In the genomic region with DNA sequence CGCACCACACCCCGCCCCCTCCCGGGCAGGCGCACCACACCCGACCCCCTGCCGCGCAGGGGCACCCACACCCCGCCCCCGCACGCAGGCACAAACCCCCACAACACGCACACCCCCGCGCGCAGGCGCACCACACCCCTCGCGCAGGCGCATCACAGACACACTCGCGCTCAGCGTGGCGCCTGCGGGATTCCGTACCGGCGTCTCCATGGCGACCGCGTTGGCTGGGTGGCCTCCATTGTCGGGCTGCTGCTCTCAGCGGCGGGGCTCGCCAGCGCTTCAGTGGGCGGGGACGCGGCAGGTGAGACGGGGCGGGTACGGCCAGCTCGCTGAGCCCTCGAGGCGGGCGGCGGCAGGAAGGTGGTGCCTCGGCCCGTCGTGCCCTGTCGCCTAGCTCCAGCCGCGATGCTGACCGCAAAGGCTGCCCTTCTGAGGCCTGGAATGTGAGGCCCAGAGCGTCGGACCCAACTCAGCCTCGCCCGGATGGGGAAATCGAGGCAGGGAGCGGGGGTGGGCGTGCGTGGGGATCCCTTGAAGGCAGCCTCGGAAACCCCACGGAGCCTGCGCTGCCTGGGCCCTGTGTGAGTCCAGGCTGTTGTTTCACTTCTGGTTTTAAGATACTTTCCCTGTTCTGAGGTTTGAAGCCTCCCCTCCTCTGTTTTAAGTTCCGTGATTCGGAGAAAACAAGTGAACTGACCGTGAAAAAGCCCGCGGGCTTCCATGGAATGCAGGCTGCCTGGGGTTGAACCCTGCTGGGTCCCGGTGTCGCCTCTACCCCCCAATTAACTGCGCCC, we compare ENCODE assay signal across 8 cellular contexts. TPM values are rescaled to one million over a fixed set of nuclear protein-coding genes. Genes with fewer than 3 reads are reported as not detected.
DNase-seq lines count a peak whose midpoint lies in the region; ATAC-seq, FAIRE-seq and TF ChIP-seq lines count a peak whose summit lies in the region.

Gene LRRC27, plus strand, starts transcription at position 238 of the 794 bp plus-strand sequence. CDS start 1,332 bp downstream, outside the sequence.

- peak within 1 kb of the TSS; percentile 91 for H3K4me3 ChIP-seq in adipocyte (ENCODE audit: low read length)
- peak within 1 kb of the TSS; percentile 90 for H3K4me3 ChIP-seq in trophoblast cell (ENCODE audit: low read depth, low read length)
- peak within 1 kb of the TSS; percentile 67 to 91 (median 80) for H3K4me3 ChIP-seq in tibial nerve

- H3K36me3 ChIP-seq in adipocyte (ENCODE audit: control insufficient read depth, insufficient read depth, low read length, severe bottlenecking) (peaks cover 8% of the 10 kb centered on the region), trophoblast cell (ENCODE audit: control insufficient read depth in 1 of 2, insufficient read depth in 2 of 2, low read length in 2 of 2) (peaks cover 0 to 3% of the 10 kb centered on the region in 2 experiments), tibial nerve (peaks cover 0 to 28% (median 0%) of the 10 kb centered on the region in 3 donors)

- TF ChIP-seq CTCF in tibial nerve (IDR thresholded peaks at IDR 0.05) = peak in 1 of 5 experiments; percentile 35

- H2AFZ ChIP-seq in trophoblast cell (ENCODE audit: insufficient read depth, low read length, poor library complexity) = peak within 1 kb of the TSS; percentile 67

- H2BK12ac ChIP-seq in trophoblast cell (ENCODE audit: low read length) = no peak within 1 kb of the TSS

- peak within 1 kb of the TSS; percentile 48 for H3K14ac ChIP-seq in trophoblast cell (ENCODE audit: low read length)

- H3K4me1 ChIP-seq in adipocyte (ENCODE audit: control insufficient read depth, insufficient read depth, low read length) (peaks cover 44% of the 10 kb centered on the region), trophoblast cell (ENCODE audit: control insufficient read depth in 1 of 2, insufficient read depth in 2 of 2, low read length in 2 of 2) (peaks cover 16% of the 10 kb centered on the region in 2 experiments), tibial nerve (peaks cover 0 to 52% (median 14%) of the 10 kb centered on the region in 4 donors)

- peak; percentile 98 for DNase-seq in GM12892 (ENCODE audit: insufficient read length)
- peak; percentile 68 for DNase-seq in NCI-H1417 treated with DMSO at 0.1 percent for 48 hours (lab: John Stamatoyannopoulos, UW)
- DNase-seq in SW 1271 (lab: John Stamatoyannopoulos, UW) = peak; percentile 71 to 89
- DNase-seq in adipocyte (ENCODE audit: low read depth) = peak; percentile 99
- peak; percentile 98 for DNase-seq in cardiac septum (ENCODE audit: low spot score)
- DNase-seq in trophoblast cell = peak; percentile 96 to 99
- DNase-seq in tibial nerve (ENCODE audit: low spot score in 2 of 2) = peak; percentile 96 to 97

- WGBS in trophoblast cell (ENCODE audit: extremely low coverage, insufficient coverage, insufficient read length) = no CpG with 5 or more reads among the region's 71 CpGs
- 6 to 9% methylated on average over 16 to 17 of the region's 71 CpGs for WGBS in tibial nerve, 2 donors

- TF ChIP-seq EP300 in tibial nerve (IDR thresholded peaks at IDR 0.05) = peak; percentile 44 to 83

- peak within 1 kb of the TSS; percentile 99 for H3K4me2 ChIP-seq in trophoblast cell (ENCODE audit: low read length)

- H3K79me1 ChIP-seq in trophoblast cell (ENCODE audit: low read length) = peaks cover 8% of the 10 kb centered on the region

- FAIRE-seq in GM12892 (lab: Jason Lieb, UNC) = peak; percentile 95

- H3K27me3 ChIP-seq in adipocyte (replicated peaks; ENCODE audit: control insufficient read depth, insufficient read depth, low read length) (no peaks in the 10 kb centered on the region), trophoblast cell (ENCODE audit: insufficient read depth, low read length) (no peaks in the 10 kb centered on the region), tibial nerve (no peaks in the 10 kb centered on the region)

- peak within 1 kb of the TSS; percentile 35 for H3K4ac ChIP-seq in trophoblast cell (ENCODE audit: low read depth, low read length)

- peak within 1 kb of the TSS; percentile 23 for H2BK5ac ChIP-seq in trophoblast cell (ENCODE audit: low read depth, low read length, poor library complexity)

- peak; percentile 80 for ATAC-seq in HG02840 (IDR thresholded peaks at IDR 0.05; ENCODE audit: low FRiP score, unreplicated experiment)

- H4K8ac ChIP-seq in trophoblast cell (ENCODE audit: low read depth, low read length) = peak within 1 kb of the TSS; percentile 79

- H3K79me2 ChIP-seq in trophoblast cell (ENCODE audit: control insufficient read depth, insufficient read depth, low read length, poor library complexity) = peaks cover 8% of the 10 kb centered on the region

- TF ChIP-seq POLR2A in GM12892 (IDR thresholded peaks at IDR 0.05; ENCODE audit: low read depth, low read length) (no peak; the same call in 1 of the 2 replicates), tibial nerve (IDR thresholded peaks at IDR 0.05) (peak in 1 of 2 donors; percentile 27)

- intact Hi-C loops in cardiac septum (cut with DNase I) = loop anchor here (2.0 kb wide), 1 partner anchor 23 kb away; no protein-coding TSS in a partner anchor

- H3K27ac ChIP-seq in trophoblast cell (ENCODE audit: low read depth, low read length) (peak within 1 kb of the TSS; percentile 29), tibial nerve (peak within 1 kb of the TSS; percentile 57 to 89 (median 86))

- no peak within 1 kb of the TSS for H3K23ac ChIP-seq in trophoblast cell (ENCODE audit: low read length)

- peak within 1 kb of the TSS; percentile 65 for H4K12ac ChIP-seq in trophoblast cell (ENCODE audit: low read depth, low read length)

- H2AK5ac ChIP-seq in trophoblast cell (ENCODE audit: low read length) = peak within 1 kb of the TSS; percentile 7

- peak within 1 kb of the TSS; percentile 69 for H4K91ac ChIP-seq in trophoblast cell (ENCODE audit: low read depth, low read length)

- H3K9me3 ChIP-seq in adipocyte (ENCODE audit: control insufficient read depth, low read length) (no peaks in the 10 kb centered on the region), trophoblast cell (ENCODE audit: insufficient read depth, low read depth, low read length) (no peaks in the 10 kb centered on the region), tibial nerve (no peaks in the 10 kb centered on the region)

- H3K18ac ChIP-seq in trophoblast cell (ENCODE audit: low read length) = peak within 1 kb of the TSS; percentile 64

- peak within 1 kb of the TSS; percentile 93 for H3K9ac ChIP-seq in adipocyte (ENCODE audit: low read length)
- peak within 1 kb of the TSS; percentile 99 for H3K9ac ChIP-seq in trophoblast cell (ENCODE audit: low read length)

- H2BK120ac ChIP-seq in trophoblast cell (ENCODE audit: insufficient read depth, low read length, poor library complexity) = peak within 1 kb of the TSS; percentile 50

RNA-seq across cellular contexts. Expression of gene LRRC27, which starts in this region (rescaled TPM):
- 6.3 TPM for polyA plus RNA-seq in GM12892 (2012; ENCODE audit: missing spikeins)
- total RNA-seq in cardiac septum (3.8 TPM), tibial nerve (10 to 100 TPM; 10.1 to 21.6 (median 17.9) TPM)
- polyA plus RNA-seq in trophoblast cell (2013) = 4.4 and 4.9 TPM in 2 replicates

Comparison
In these comparisons a context has a peak if more than half of its experiments do, and no peak if none do; other contexts are left out.
1. Peak in every context shown above with its lines: DNase-seq, ATAC-seq, H3K4me3 ChIP-seq and H3K27ac ChIP-seq.